32 cellular contexts compared by ENCODE assay signal in genomic region chr15:75237316-75237982, GRCh38. TPM values are rescaled to one million over a fixed set of nuclear protein-coding genes. Genes with fewer than 3 reads are reported as not detected.
DNase-seq lines count a peak whose midpoint lies in the region; ATAC-seq, FAIRE-seq and TF ChIP-seq lines count a peak whose summit lies in the region.
"Had no signal": no experiment of that assay in that cellular context is flagged by ENCODE, and none has a peak within 500 bp of the region (broad histone marks: within the 10 kb centered on the region; RNA-seq: fewer than 3 reads in every experiment).

No MANE protein-coding gene starts in this region.

- no peaks in the 10 kb centered on the region for H3K36me3 Mint-ChIP-seq in activated T-cell treated with anti-CD3 and anti-CD28 coated beads, Interleukin-2, amount 50 U/mL, for 24 hours (ENCODE audit: low read depth)
- no peaks in the 10 kb centered on the region for H3K36me3 Mint-ChIP-seq in activated T-cell treated with anti-CD3 and anti-CD28 coated beads, Interleukin-2, amount 50 U/mL, for 72 hours (ENCODE audit: insufficient read depth in 2 of 2)
- H3K36me3 Mint-ChIP-seq in GM23338 (ENCODE audit: low read depth), result no peaks in the 10 kb centered on the region
- H3K36me3 Mint-ChIP-seq: stimulated activated memory B cell treated with anti-CD40 and anti-IgM and Interleukin-4, amounts not matched to agents 10 μg/mL and 1 μg/mL and 100 μg/mL, for 72 hours had no signal

- H3K4me1 Mint-ChIP-seq in activated T-cell treated with anti-CD3 and anti-CD28 coated beads, Interleukin-2, amount 50 U/mL, for 24 hours (ENCODE audit: low read depth), result peaks cover 3% of the 10 kb centered on the region
- peaks cover 7% of the 10 kb centered on the region for H3K4me1 Mint-ChIP-seq in activated T-cell treated with anti-CD3 and anti-CD28 coated beads, Interleukin-2, amount 50 U/mL, for 72 hours (ENCODE audit: low read depth)
- H3K4me1 Mint-ChIP-seq in GM23338, result no peaks in the 10 kb centered on the region; the same call in 1 of the 3 replicates
- H3K4me1 Mint-ChIP-seq in stimulated activated naive CD8-positive, alpha-beta T cell treated with anti-CD3 and anti-CD28 coated beads, Interleukin-15, amount 100 ng/mL, for 72 hours, result peaks cover 11% of the 10 kb centered on the region
- H3K4me1 Mint-ChIP-seq: stimulated activated memory B cell treated with anti-CD40 and anti-IgM and Interleukin-4, amounts not matched to agents 10 μg/mL and 1 μg/mL and 100 μg/mL, for 72 hours had no signal

- H3K9me2 ChIP-seq in GM23338 (ENCODE audit: insufficient read depth), result no peaks in the 10 kb centered on the region
- H3K9me2 ChIP-seq: SK-N-SH had no signal

- no peak overlapping the region for H3K27ac ChIP-seq in GM23338 (ENCODE audit: low read depth)
- no peak overlapping the region for H3K27ac ChIP-seq in kidney (ENCODE audit: low read depth in 2 of 2, low read length in 2 of 2)
- H3K27ac ChIP-seq: HL-60, left lung, Peyer's patch, skin epidermis, thyroid gland had no signal

- H3K4me3 Mint-ChIP-seq in activated T-cell treated with anti-CD3 and anti-CD28 coated beads, Interleukin-2, amount 50 U/mL, for 24 hours, result no peak overlapping the region
- no peak overlapping the region for H3K4me3 Mint-ChIP-seq in activated T-cell treated with anti-CD3 and anti-CD28 coated beads, Interleukin-2, amount 50 U/mL, for 72 hours
- H3K4me3 Mint-ChIP-seq in GM23338, result no peak overlapping the region
- H3K4me3 Mint-ChIP-seq in stimulated activated naive CD8-positive, alpha-beta T cell treated with anti-CD3 and anti-CD28 coated beads, Interleukin-15, amount 100 ng/mL, for 72 hours, result no peak overlapping the region
- H3K4me3 Mint-ChIP-seq: IgD-negative memory B cell; stimulated activated memory B cell treated with anti-CD40 and anti-IgM and Interleukin-4, amounts not matched to agents 10 μg/mL and 1 μg/mL and 100 μg/mL, for 72 hours had no signal

- no peak for FAIRE-seq in kidney (lab: Jason Lieb, UNC)
- FAIRE-seq: A204.1, endometrium had no signal

- H3K9ac ChIP-seq in kidney (ENCODE audit: low read length in 2 of 2), result no peak overlapping the region
- H3K9ac ChIP-seq: SK-N-SH had no signal

- no peaks in the 10 kb centered on the region for H3K9me3 Mint-ChIP-seq in activated T-cell treated with anti-CD3 and anti-CD28 coated beads, Interleukin-2, amount 50 U/mL, for 24 hours
- H3K9me3 Mint-ChIP-seq in activated T-cell treated with anti-CD3 and anti-CD28 coated beads, Interleukin-2, amount 50 U/mL, for 72 hours, result no peaks in the 10 kb centered on the region
- no peaks in the 10 kb centered on the region for H3K9me3 Mint-ChIP-seq in GM23338
- H3K9me3 Mint-ChIP-seq in stimulated activated naive CD8-positive, alpha-beta T cell treated with anti-CD3 and anti-CD28 coated beads, Interleukin-15, amount 100 ng/mL, for 72 hours, result no peaks in the 10 kb centered on the region
- H3K9me3 Mint-ChIP-seq: stimulated activated memory B cell treated with anti-CD40 and anti-IgM and Interleukin-4, amounts not matched to agents 10 μg/mL and 1 μg/mL and 100 μg/mL, for 72 hours had no signal

- H3K36me3 ChIP-seq in GM23338 (ENCODE audit: insufficient read depth) (no peaks in the 10 kb centered on the region), kidney (ENCODE audit: control insufficient read depth in 1 of 2, insufficient read depth in 2 of 2, low read length in 2 of 2) (no peaks in the 10 kb centered on the region)
- H3K36me3 ChIP-seq: left lung, Peyer's patch, thyroid gland had no signal

- no peaks in the 10 kb centered on the region for H3K9me3 ChIP-seq in kidney (ENCODE audit: control insufficient read depth in 1 of 2, low read length in 2 of 2)
- H3K9me3 ChIP-seq: left lung, Peyer's patch, SK-N-SH, thyroid gland had no signal

- H3K79me2 ChIP-seq in GM23338 (replicated peaks; ENCODE audit: insufficient read depth), result no peaks in the 10 kb centered on the region

- H4K20me1 ChIP-seq in GM23338 (replicated peaks; ENCODE audit: insufficient read depth), result no peaks in the 10 kb centered on the region

- H3K4me1 ChIP-seq in GM23338 (ENCODE audit: insufficient read depth), result peaks cover 5% of the 10 kb centered on the region; the same call in 1 of the 2 replicates
- H3K4me1 ChIP-seq in kidney (ENCODE audit: control insufficient read depth in 1 of 2, insufficient read depth in 1 of 2, low read depth in 1 of 2, low read length in 2 of 2), result no peaks in the 10 kb centered on the region
- H3K4me1 ChIP-seq: left lung, Peyer's patch, thyroid gland had no signal

- 0 out of 2 replicates have a peak overlapping the region, but pooled peaks have one; percentile 59 for H2AFZ ChIP-seq in GM23338

- ATAC-seq in activated T-cell treated with anti-CD3 and anti-CD28 coated beads, Interleukin-2, amount 50 U/mL, for 72 hours (replicated peaks in 1 of 2), result no peak
- ATAC-seq in GM23338 (peak; percentile 53), HG03571 (IDR thresholded peaks at IDR 0.05; ENCODE audit: unreplicated experiment) (no peak)
- no peak for ATAC-seq in stimulated activated naive CD8-positive, alpha-beta T cell treated with anti-CD3 and anti-CD28 coated beads, Interleukin-15, amount 100 ng/mL, for 72 hours
- ATAC-seq: left lung; stimulated activated memory B cell treated with anti-CD40 and anti-IgM and Interleukin-4, amounts not matched to agents 10 μg/mL and 1 μg/mL and 100 μg/mL, for 72 hours had no signal

- H3K4me3 ChIP-seq in GM23338 (no peak overlapping the region), kidney (ENCODE audit: low read length in 2 of 2) (no peak overlapping the region), foreskin fibroblast (ENCODE audit: low read depth in 1 of 2, low read length in 2 of 2) (no peak overlapping the region)
- H3K4me3 ChIP-seq: left lung, Peyer's patch, skin epidermis, thyroid gland had no signal

- no peak overlapping the region for H3K27ac Mint-ChIP-seq in activated T-cell treated with anti-CD3 and anti-CD28 coated beads, Interleukin-2, amount 50 U/mL, for 24 hours
- no peak overlapping the region for H3K27ac Mint-ChIP-seq in activated T-cell treated with anti-CD3 and anti-CD28 coated beads, Interleukin-2, amount 50 U/mL, for 72 hours
- no peak overlapping the region for H3K27ac Mint-ChIP-seq in GM23338
- H3K27ac Mint-ChIP-seq in stimulated activated naive CD8-positive, alpha-beta T cell treated with anti-CD3 and anti-CD28 coated beads, Interleukin-15, amount 100 ng/mL, for 72 hours, result peak overlapping the region; percentile 29 to 43
- H3K27ac Mint-ChIP-seq: IgD-negative memory B cell; progenitor cell of endocrine pancreas; stimulated activated memory B cell treated with anti-CD40 and anti-IgM and Interleukin-4, amounts not matched to agents 10 μg/mL and 1 μg/mL and 100 μg/mL, for 72 hours had no signal

- no peak overlapping the region for H3K4me2 ChIP-seq in GM23338
- H3K4me2 ChIP-seq: SK-N-SH had no signal

- peak; percentile 23 for DNase-seq in activated T-cell treated with anti-CD3 and anti-CD28 coated beads, Interleukin-2, amount 50 U/mL, for 24 hours
- DNase-seq in activated T-cell treated with anti-CD3 and anti-CD28 coated beads, Interleukin-2, amount 50 U/mL, for 72 hours, result no peak
- no peak for DNase-seq in GM23338 (ENCODE audit: low spot score)
- DNase-seq in kidney, result peak; percentile 58
- no peak for DNase-seq in stimulated activated naive CD8-positive, alpha-beta T cell treated with anti-CD3 and anti-CD28 coated beads, Interleukin-15, amount 100 ng/mL, for 72 hours
- DNase-seq in SK-N-DZ (ENCODE audit: low spot score), result no peak
- DNase-seq in foreskin fibroblast, result no peak
- DNase-seq: activated CD4-positive, alpha-beta T cell treated with anti-CD3 and anti-CD28 coated beads, Interleukin-2, amount 50 U/mL, for 1 hour; activated naive CD4-positive, alpha-beta T cell treated with Interleukin-2 at 50 U/mL for 16 hours; amygdala; DND-41; NCI-H1417; NCI-H510A treated with DMSO at 0.1 percent for 48 hours; SK-N-SH; stimulated activated CD4-positive, alpha-beta T cell treated with anti-CD3 and anti-CD28 coated beads, Interleukin-2, amount 100 ng/mL, for 24 hours; T-helper 2 cell; thyroid gland had no signal

- H3F3A ChIP-seq in GM23338 (replicated peaks; ENCODE audit: low read depth), result no peaks in the 10 kb centered on the region

- intact Hi-C loops in kidney (cut with DNase I), result no loop called here

- H3K27me3 Mint-ChIP-seq in activated T-cell treated with anti-CD3 and anti-CD28 coated beads, Interleukin-2, amount 50 U/mL, for 24 hours, result peaks cover 23% of the 10 kb centered on the region
- peaks cover 20% of the 10 kb centered on the region for H3K27me3 Mint-ChIP-seq in activated T-cell treated with anti-CD3 and anti-CD28 coated beads, Interleukin-2, amount 50 U/mL, for 72 hours (ENCODE audit: low read depth)
- H3K27me3 Mint-ChIP-seq in GM23338 (ENCODE audit: insufficient read depth, low read depth, poor library complexity), result peaks cover 18% of the 10 kb centered on the region
- H3K27me3 Mint-ChIP-seq in stimulated activated naive CD8-positive, alpha-beta T cell treated with anti-CD3 and anti-CD28 coated beads, Interleukin-15, amount 100 ng/mL, for 72 hours, result peaks cover 19% of the 10 kb centered on the region

- no peak for TF ChIP-seq CTCF in GM23338 (conservative IDR thresholded peaks at IDR 0.05; ENCODE audit: low read depth in 2 of 2)
- TF ChIP-seq CTCF in kidney (IDR thresholded peaks at IDR 0.05; ENCODE audit: borderline replicate concordance, extremely low read depth, insufficient read depth), result no peak
- no peak for TF ChIP-seq CTCF in foreskin fibroblast (IDR thresholded peaks at IDR 0.05; ENCODE audit: low read depth, low read length)

- no peaks in the 10 kb centered on the region for H3K27me3 ChIP-seq in GM23338 (ENCODE audit: insufficient read depth)
- H3K27me3 ChIP-seq: Peyer's patch, thyroid gland had no signal

RNA-seq across cellular contexts. Expression of gene GOLGA6C, which starts 20.7 kb away (rescaled TPM):
- total RNA-seq in activated T-cell treated with anti-CD3 and anti-CD28 coated beads, Interleukin-2, amount 50 U/mL, for 72 hours, result under 1 TPM in 1 of 2 donors, not detected in 1; 0.34 TPM
- 0.70 and 1.3 TPM in 2 replicates for total RNA-seq in GM23338 (2014; rRNA removed; shearing (Covaris generic))
- polyA plus RNA-seq in GM23338 (2016; fragmentation: Nextera tagmentation; extraction: Ambion mirVana), result 0.34 TPM in 1 of 2 replicates, not detected in the other
- not detected for total RNA-seq in kidney
- polyA plus RNA-seq in kidney (ENCODE audit: insufficient read depth, low read depth, low replicate concordance), result not detected
- not detected in 2 replicates for polyA plus RNA-seq in SK-N-DZ (2014; cell fraction: cytosol; rRNA removed)
- polyA plus RNA-seq in SK-N-DZ (2014; cell fraction: nucleus; rRNA removed), result not detected in 2 replicates
- total RNA-seq: H4, left lung, M059J, Peyer's patch, progenitor cell of endocrine pancreas, thyroid gland had no signal
- polyA plus RNA-seq: BJ, IgD-negative memory B cell, neural cell, SK-N-SH had no signal

RNA-seq across cellular contexts. Expression of gene C15orf39, which starts 35.8 kb away (rescaled TPM):
- total RNA-seq in activated T-cell treated with anti-CD3 and anti-CD28 coated beads, Interleukin-2, amount 50 U/mL, for 72 hours, result 10 to 100 TPM; 16.5 to 22.0 TPM
- total RNA-seq in GM23338 (2014; rRNA removed; shearing (Covaris generic)), result 48.5 and 54.1 TPM in 2 replicates
- 13.4 and 13.9 TPM in 2 replicates for polyA plus RNA-seq in GM23338 (2016; fragmentation: Nextera tagmentation; extraction: Ambion mirVana)
- total RNA-seq in kidney, result 32.7 TPM
- polyA plus RNA-seq in kidney (ENCODE audit: insufficient read depth, low read depth, low replicate concordance), result 5.7 TPM
- 9.6 and 10.9 TPM in 2 replicates for polyA plus RNA-seq in SK-N-DZ (2014; cell fraction: cytosol; rRNA removed)
- 3.4 and 6.2 TPM in 2 replicates for polyA plus RNA-seq in SK-N-DZ (2014; cell fraction: nucleus; rRNA removed)
- polyA plus RNA-seq: neural cell had no signal

RNA-seq across cellular contexts. Expression of gene GOLGA6D, which starts 45.2 kb away (rescaled TPM):
- total RNA-seq in activated T-cell treated with anti-CD3 and anti-CD28 coated beads, Interleukin-2, amount 50 U/mL, for 72 hours, result under 1 TPM in 1 of 2 donors, not detected in 1; 0.55 TPM
- total RNA-seq in GM23338 (2014; rRNA removed; shearing (Covaris generic)), result 1.0 and 2.1 TPM in 2 replicates
- polyA plus RNA-seq in GM23338 (2016; fragmentation: Nextera tagmentation; extraction: Ambion mirVana) (0.71 and 0.99 TPM in 2 replicates), kidney (ENCODE audit: insufficient read depth, low read depth, low replicate concordance) (not detected)
- total RNA-seq in kidney, result not detected
- not detected in 2 replicates for polyA plus RNA-seq in SK-N-DZ (2014; cell fraction: cytosol; rRNA removed)
- not detected in 2 replicates for polyA plus RNA-seq in SK-N-DZ (2014; cell fraction: nucleus; rRNA removed)
- total RNA-seq: H4, left lung, M059J, mononuclear cell, Peyer's patch, progenitor cell of endocrine pancreas, thyroid gland had no signal
- polyA plus RNA-seq: BJ, IgD-negative memory B cell, neural cell had no signal

Comparison
In these comparisons a context has a peak if more than half of its experiments do, and no peak if none do; other contexts are left out.
1. DNase-seq: peak in activated T-cell treated with anti-CD3 and anti-CD28 coated beads, Interleukin-2, amount 50 U/mL, for 24 hours (single experiment) and kidney (single experiment); none in activated T-cell treated with anti-CD3 and anti-CD28 coated beads, Interleukin-2, amount 50 U/mL, for 72 hours (0 of 2), GM23338 (single experiment), stimulated activated naive CD8-positive, alpha-beta T cell treated with anti-CD3 and anti-CD28 coated beads, Interleukin-15, amount 100 ng/mL, for 72 hours (0 of 2), SK-N-DZ (single experiment) and foreskin fibroblast (0 of 2).
2. H3K27ac Mint-ChIP-seq: peak in stimulated activated naive CD8-positive, alpha-beta T cell treated with anti-CD3 and anti-CD28 coated beads, Interleukin-15, amount 100 ng/mL, for 72 hours (2 of 2); none in activated T-cell treated with anti-CD3 and anti-CD28 coated beads, Interleukin-2, amount 50 U/mL, for 24 hours (single experiment), activated T-cell treated with anti-CD3 and anti-CD28 coated beads, Interleukin-2, amount 50 U/mL, for 72 hours (single experiment) and GM23338 (single experiment).